8 cellular contexts compared by ENCODE assay signal in the genomic region with DNA sequence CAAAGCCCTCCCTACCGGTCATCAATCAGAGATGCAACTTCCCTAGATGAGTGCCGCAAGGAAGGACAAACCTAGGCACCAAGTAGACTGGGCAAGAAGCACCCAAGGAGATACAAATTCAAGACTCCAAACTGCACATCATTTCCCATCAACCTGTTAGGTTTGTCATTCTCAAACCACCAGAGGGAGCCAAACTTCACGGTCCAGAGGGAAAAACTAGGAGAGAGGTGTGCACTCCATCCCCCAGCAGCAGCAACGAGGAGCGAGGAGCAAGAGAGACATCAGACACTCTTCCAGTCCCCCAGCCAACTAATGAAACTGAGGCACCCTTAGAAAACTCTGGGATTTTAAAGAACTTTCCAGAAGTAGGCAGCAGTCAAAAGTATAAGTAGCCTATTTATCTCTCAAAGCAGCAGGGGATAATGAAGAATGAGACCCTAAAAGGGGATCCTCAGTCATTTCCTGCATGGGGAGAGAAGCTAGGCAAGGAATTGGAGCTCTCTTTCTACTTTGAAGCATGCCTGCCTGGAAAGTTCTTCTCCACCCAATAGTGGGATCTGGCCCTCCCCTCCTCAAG. TPM values are rescaled to one million over a fixed set of nuclear protein-coding genes. Genes with fewer than 3 reads are reported as not detected.
A peak's percentile ranks its signal among the peaks of the same experiment; 100 is the strongest.
DNase-seq lines count a peak whose midpoint lies in the region; ATAC-seq and TF ChIP-seq lines count a peak whose summit lies in the region.

No MANE protein-coding gene starts in this region.

- H4K91ac ChIP-seq in trophoblast cell (ENCODE audit: low read depth, low read length) = no peak overlapping the region

- H2AK5ac ChIP-seq in trophoblast cell (ENCODE audit: low read length) = no peak overlapping the region

- no peak overlapping the region for H4K8ac ChIP-seq in trophoblast cell (ENCODE audit: low read depth, low read length)

- H3K9me3 ChIP-seq in trophoblast cell (ENCODE audit: insufficient read depth, low read depth, low read length) = no peaks in the 10 kb centered on the region

- H2BK5ac ChIP-seq in trophoblast cell (ENCODE audit: low read depth, low read length, poor library complexity) = no peak overlapping the region

- peak; percentile 84 for ATAC-seq in activated T-helper 17 cell treated with anti-CD3 and anti-CD28 coated beads, Interleukin-2, amount 50 U/mL, for 72 hours (replicated peaks)
- no peak for ATAC-seq in HG03280 (IDR thresholded peaks at IDR 0.05; ENCODE audit: unreplicated experiment)

- no peak overlapping the region for H3K4ac ChIP-seq in trophoblast cell (ENCODE audit: low read depth, low read length)

- no peak overlapping the region for H2BK120ac ChIP-seq in trophoblast cell (ENCODE audit: insufficient read depth, low read length, poor library complexity)

- H3K18ac ChIP-seq in trophoblast cell (ENCODE audit: low read length) = no peak overlapping the region

- H3K9me3 Mint-ChIP-seq in activated T-helper 17 cell treated with anti-CD3 and anti-CD28 coated beads, Interleukin-2, amount 50 U/mL, for 72 hours = no peaks in the 10 kb centered on the region

- no peak overlapping the region for H3K9ac ChIP-seq in trophoblast cell (ENCODE audit: low read length)

- peak overlapping the region; percentile 1 for H3K27ac Mint-ChIP-seq in activated T-helper 17 cell treated with anti-CD3 and anti-CD28 coated beads, Interleukin-2, amount 50 U/mL, for 72 hours

- no peak overlapping the region for H4K12ac ChIP-seq in trophoblast cell (ENCODE audit: low read depth, low read length)

- no peaks in the 10 kb centered on the region for H3K36me3 ChIP-seq in trophoblast cell (ENCODE audit: control insufficient read depth in 1 of 2, insufficient read depth in 2 of 2, low read length in 2 of 2)

- WGBS in trophoblast cell (ENCODE audit: extremely low coverage, insufficient coverage, insufficient read length) = no CpG with 5 or more reads among the region's 5 CpGs

- H3K79me2 ChIP-seq in trophoblast cell (ENCODE audit: control insufficient read depth, insufficient read depth, low read length, poor library complexity) = no peaks in the 10 kb centered on the region

- H2AFZ ChIP-seq in trophoblast cell (ENCODE audit: insufficient read depth, low read length, poor library complexity) = no peak overlapping the region

- H3K27me3 ChIP-seq in trophoblast cell (ENCODE audit: insufficient read depth, low read length) = no peaks in the 10 kb centered on the region

- no peaks in the 10 kb centered on the region for H3K36me3 Mint-ChIP-seq in activated T-helper 17 cell treated with anti-CD3 and anti-CD28 coated beads, Interleukin-2, amount 50 U/mL, for 72 hours (ENCODE audit: low read depth)

- no peak overlapping the region for H3K14ac ChIP-seq in trophoblast cell (ENCODE audit: low read length)

- H3K4me1 Mint-ChIP-seq in activated T-helper 17 cell treated with anti-CD3 and anti-CD28 coated beads, Interleukin-2, amount 50 U/mL, for 72 hours = peaks cover 17% of the 10 kb centered on the region

- H3K23ac ChIP-seq in trophoblast cell (ENCODE audit: low read length) = no peak overlapping the region

- TF ChIP-seq CTCF in 22Rv1 (IDR thresholded peaks at IDR 0.05) (peak; percentile 97), GM12873 (IDR thresholded peaks at IDR 0.05; ENCODE audit: insufficient read depth, low read depth, low read length, missing control alignments) (peak; percentile 83), LNCAP (IDR thresholded peaks at IDR 0.05) (peak; percentile 76)

- H3K4me2 ChIP-seq in trophoblast cell (ENCODE audit: low read length) = no peak overlapping the region

- H2BK12ac ChIP-seq in trophoblast cell (ENCODE audit: low read length) = no peak overlapping the region

- DNase-seq in RKO (ENCODE audit: low spot score) = peak; percentile 73
- DNase-seq in foreskin melanocyte = peak; percentile 53
- peak; percentile 38 to 89 for DNase-seq in trophoblast cell

- no peaks in the 10 kb centered on the region for H3K79me1 ChIP-seq in trophoblast cell (ENCODE audit: low read length)

- H3K4me3 Mint-ChIP-seq in activated T-helper 17 cell treated with anti-CD3 and anti-CD28 coated beads, Interleukin-2, amount 50 U/mL, for 72 hours = no peak overlapping the region

- H3K27ac ChIP-seq in 22Rv1 (no peak overlapping the region), trophoblast cell (ENCODE audit: low read depth, low read length) (no peak overlapping the region)

- H3K4me1 ChIP-seq in trophoblast cell (ENCODE audit: control insufficient read depth in 1 of 2, insufficient read depth in 2 of 2, low read length in 2 of 2) = no peaks in the 10 kb centered on the region

- no peak overlapping the region for H3K4me3 ChIP-seq in trophoblast cell (ENCODE audit: low read depth, low read length)

- no peaks in the 10 kb centered on the region for H3K27me3 Mint-ChIP-seq in activated T-helper 17 cell treated with anti-CD3 and anti-CD28 coated beads, Interleukin-2, amount 50 U/mL, for 72 hours

RNA-seq across cellular contexts. Expression of a gene that starts 37.0 kb away (rescaled TPM):
- total RNA-seq in activated T-helper 17 cell treated with anti-CD3 and anti-CD28 coated beads, Interleukin-2, amount 50 U/mL, for 72 hours = 1 to 10 TPM; 6.7 to 7.4 TPM
- polyA plus RNA-seq in trophoblast cell (2013) = 5.9 and 6.1 TPM in 2 replicates

RNA-seq across cellular contexts. Expression of a gene that starts 52.2 kb away (rescaled TPM):
- 100 to 1,000 TPM; 324 to 453 TPM for total RNA-seq in activated T-helper 17 cell treated with anti-CD3 and anti-CD28 coated beads, Interleukin-2, amount 50 U/mL, for 72 hours
- 923 and 954 TPM in 2 replicates for polyA plus RNA-seq in trophoblast cell (2013)
